1 cellular context compared by ENCODE assay signal in the genomic region with DNA sequence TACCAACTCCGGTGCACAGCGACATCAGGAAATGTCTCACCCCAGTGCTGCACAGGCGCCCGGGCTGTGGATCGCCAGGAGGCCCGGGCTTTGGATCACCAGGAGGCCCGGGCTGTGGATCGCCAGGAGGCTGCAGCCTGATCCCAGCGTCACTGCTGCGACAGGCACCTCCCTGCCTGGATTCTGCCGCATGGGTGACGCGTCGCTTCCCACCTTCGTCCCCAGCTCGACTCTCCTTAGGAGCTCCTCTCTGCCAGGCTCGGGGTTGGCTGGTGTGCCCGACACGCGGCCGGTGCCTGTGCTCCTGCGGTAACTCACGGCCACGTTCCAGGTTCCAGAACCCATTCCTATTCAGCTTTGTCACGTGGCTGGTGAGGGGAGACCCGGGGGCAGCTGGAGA.
A peak's percentile ranks its signal among the peaks of the same experiment; 100 is the strongest.
TF ChIP-seq lines count a peak whose summit lies in the region.

No MANE protein-coding gene starts in this region.

TF ChIP-seq in K562, 482 proteins besides CTCF, POLR2A, EP300 and RAD21:
- TF ChIP-seq, protein P1, sequence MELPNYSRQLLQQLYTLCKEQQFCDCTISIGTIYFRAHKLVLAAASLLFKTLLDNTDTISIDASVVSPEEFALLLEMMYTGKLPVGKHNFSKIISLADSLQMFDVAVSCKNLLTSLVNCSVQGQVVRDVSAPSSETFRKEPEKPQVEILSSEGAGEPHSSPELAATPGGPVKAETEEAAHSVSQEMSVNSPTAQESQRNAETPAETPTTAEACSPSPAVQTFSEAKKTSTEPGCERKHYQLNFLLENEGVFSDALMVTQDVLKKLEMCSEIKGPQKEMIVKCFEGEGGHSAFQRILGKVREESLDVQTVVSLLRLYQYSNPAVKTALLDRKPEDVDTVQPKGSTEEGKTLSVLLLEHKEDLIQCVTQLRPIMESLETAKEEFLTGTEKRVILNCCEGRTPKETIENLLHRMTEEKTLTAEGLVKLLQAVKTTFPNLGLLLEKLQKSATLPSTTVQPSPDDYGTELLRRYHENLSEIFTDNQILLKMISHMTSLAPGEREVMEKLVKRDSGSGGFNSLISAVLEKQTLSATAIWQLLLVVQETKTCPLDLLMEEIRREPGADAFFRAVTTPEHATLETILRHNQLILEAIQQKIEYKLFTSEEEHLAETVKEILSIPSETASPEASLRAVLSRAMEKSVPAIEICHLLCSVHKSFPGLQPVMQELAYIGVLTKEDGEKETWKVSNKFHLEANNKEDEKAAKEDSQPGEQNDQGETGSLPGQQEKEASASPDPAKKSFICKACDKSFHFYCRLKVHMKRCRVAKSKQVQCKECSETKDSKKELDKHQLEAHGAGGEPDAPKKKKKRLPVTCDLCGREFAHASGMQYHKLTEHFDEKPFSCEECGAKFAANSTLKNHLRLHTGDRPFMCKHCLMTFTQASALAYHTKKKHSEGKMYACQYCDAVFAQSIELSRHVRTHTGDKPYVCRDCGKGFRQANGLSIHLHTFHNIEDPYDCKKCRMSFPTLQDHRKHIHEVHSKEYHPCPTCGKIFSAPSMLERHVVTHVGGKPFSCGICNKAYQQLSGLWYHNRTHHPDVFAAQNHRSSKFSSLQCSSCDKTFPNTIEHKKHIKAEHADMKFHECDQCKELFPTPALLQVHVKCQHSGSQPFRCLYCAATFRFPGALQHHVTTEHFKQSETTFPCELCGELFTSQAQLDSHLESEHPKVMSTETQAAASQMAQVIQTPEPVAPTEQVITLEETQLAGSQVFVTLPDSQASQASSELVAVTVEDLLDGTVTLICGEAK (IDR thresholded peaks at IDR 0.05), result no peak
- TF ChIP-seq, protein P1 (CRISPR knock-in tag; IDR thresholded peaks at IDR 0.05), result no peak
- TF ChIP-seq MCM2 (IDR thresholded peaks at IDR 0.05; ENCODE audit: low read depth), result no peak
- TF ChIP-seq SAP30 (IDR thresholded peaks at IDR 0.05; ENCODE audit: borderline replicate concordance, insufficient read depth, low read depth, low read length, poor library complexity, severe bottlenecking), result no peak
- TF ChIP-seq TGIF2 (CRISPR knock-in tag; IDR thresholded peaks at IDR 0.05), result no peak
- TF ChIP-seq NR3C1 (CRISPR knock-in tag; IDR thresholded peaks at IDR 0.05), result no peak
- TF ChIP-seq CREB1 (IDR thresholded peaks at IDR 0.05), result no peak; the same call in 1 of the 2 replicates
- peak; percentile 60; the same call in 1 of the 2 replicates for TF ChIP-seq CREB1 (CRISPR knock-in tag; IDR thresholded peaks at IDR 0.05)
- TF ChIP-seq, protein P2, sequence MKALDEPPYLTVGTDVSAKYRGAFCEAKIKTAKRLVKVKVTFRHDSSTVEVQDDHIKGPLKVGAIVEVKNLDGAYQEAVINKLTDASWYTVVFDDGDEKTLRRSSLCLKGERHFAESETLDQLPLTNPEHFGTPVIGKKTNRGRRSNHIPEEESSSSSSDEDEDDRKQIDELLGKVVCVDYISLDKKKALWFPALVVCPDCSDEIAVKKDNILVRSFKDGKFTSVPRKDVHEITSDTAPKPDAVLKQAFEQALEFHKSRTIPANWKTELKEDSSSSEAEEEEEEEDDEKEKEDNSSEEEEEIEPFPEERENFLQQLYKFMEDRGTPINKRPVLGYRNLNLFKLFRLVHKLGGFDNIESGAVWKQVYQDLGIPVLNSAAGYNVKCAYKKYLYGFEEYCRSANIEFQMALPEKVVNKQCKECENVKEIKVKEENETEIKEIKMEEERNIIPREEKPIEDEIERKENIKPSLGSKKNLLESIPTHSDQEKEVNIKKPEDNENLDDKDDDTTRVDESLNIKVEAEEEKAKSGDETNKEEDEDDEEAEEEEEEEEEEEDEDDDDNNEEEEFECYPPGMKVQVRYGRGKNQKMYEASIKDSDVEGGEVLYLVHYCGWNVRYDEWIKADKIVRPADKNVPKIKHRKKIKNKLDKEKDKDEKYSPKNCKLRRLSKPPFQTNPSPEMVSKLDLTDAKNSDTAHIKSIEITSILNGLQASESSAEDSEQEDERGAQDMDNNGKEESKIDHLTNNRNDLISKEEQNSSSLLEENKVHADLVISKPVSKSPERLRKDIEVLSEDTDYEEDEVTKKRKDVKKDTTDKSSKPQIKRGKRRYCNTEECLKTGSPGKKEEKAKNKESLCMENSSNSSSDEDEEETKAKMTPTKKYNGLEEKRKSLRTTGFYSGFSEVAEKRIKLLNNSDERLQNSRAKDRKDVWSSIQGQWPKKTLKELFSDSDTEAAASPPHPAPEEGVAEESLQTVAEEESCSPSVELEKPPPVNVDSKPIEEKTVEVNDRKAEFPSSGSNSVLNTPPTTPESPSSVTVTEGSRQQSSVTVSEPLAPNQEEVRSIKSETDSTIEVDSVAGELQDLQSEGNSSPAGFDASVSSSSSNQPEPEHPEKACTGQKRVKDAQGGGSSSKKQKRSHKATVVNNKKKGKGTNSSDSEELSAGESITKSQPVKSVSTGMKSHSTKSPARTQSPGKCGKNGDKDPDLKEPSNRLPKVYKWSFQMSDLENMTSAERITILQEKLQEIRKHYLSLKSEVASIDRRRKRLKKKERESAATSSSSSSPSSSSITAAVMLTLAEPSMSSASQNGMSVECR (CRISPR knock-in tag; IDR thresholded peaks at IDR 0.05), result no peak
- no peak for TF ChIP-seq FOXA3 (CRISPR knock-in tag; conservative IDR thresholded peaks at IDR 0.05 in 1 of 2, IDR thresholded peaks at IDR 0.05 in 1 of 2)
- TF ChIP-seq PHF8 (IDR thresholded peaks at IDR 0.05; ENCODE audit: borderline replicate concordance, low read length), result no peak
- TF ChIP-seq GABPB2 (CRISPR knock-in tag; conservative IDR thresholded peaks at IDR 0.05), result no peak
- TF ChIP-seq CREM (IDR thresholded peaks at IDR 0.05; ENCODE audit: low read depth), result peak; percentile 60
- TF ChIP-seq ZNF140 (CRISPR knock-in tag; IDR thresholded peaks at IDR 0.05), result no peak
- TF ChIP-seq, protein P3, sequence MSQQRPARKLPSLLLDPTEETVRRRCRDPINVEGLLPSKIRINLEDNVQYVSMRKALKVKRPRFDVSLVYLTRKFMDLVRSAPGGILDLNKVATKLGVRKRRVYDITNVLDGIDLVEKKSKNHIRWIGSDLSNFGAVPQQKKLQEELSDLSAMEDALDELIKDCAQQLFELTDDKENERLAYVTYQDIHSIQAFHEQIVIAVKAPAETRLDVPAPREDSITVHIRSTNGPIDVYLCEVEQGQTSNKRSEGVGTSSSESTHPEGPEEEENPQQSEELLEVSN (IDR thresholded peaks at IDR 0.05; ENCODE audit: borderline replicate concordance in 1 of 2, extremely low read depth in 1 of 2, insufficient read depth in 1 of 2, insufficient read length in 1 of 2, low read depth in 1 of 2, low read length in 1 of 2, poor library complexity in 1 of 2, severe bottlenecking in 1 of 2), result peak in 1 of 2 experiments; percentile 16
- no peak for TF ChIP-seq CBX3 (IDR thresholded peaks at IDR 0.05; ENCODE audit: borderline replicate concordance in 1 of 2, low read length in 2 of 2)
- no peak for TF ChIP-seq POLR2AphosphoS2 (IDR thresholded peaks at IDR 0.05; ENCODE audit: low read length)
- TF ChIP-seq ATF1 (CRISPR knock-in tag; IDR thresholded peaks at IDR 0.05), result no peak
- peak; percentile 40 for TF ChIP-seq ATF1 (tag; IDR thresholded peaks at IDR 0.05)
